13 cellular contexts compared by ENCODE assay signal in genomic region chr6:84618046-84618752, GRCh38.
DNase-seq lines count a peak whose midpoint lies in the region; ATAC-seq and TF ChIP-seq lines count a peak whose summit lies in the region.
"Had no signal": no experiment of that assay in that cellular context is flagged by ENCODE, and none has a peak within 500 bp of the region (broad histone marks: within the 10 kb centered on the region; RNA-seq: fewer than 3 reads in every experiment).

No MANE protein-coding gene starts in this region.

- peak; percentile 91 for DNase-seq in HCEC 1CT
- peak in 1 of 2 donors; percentile 77 for DNase-seq in ascending aorta (ENCODE audit: low spot score in 2 of 2)
- DNase-seq in heart left ventricle = no peak
- peak; percentile 65 for DNase-seq in smooth muscle cell of the brain vasculature (ENCODE audit: low read depth, low spot score)
- DNase-seq in OCI-LY7 (ENCODE audit: low spot score) = no peak
- no peak for DNase-seq in activated T-cell treated with anti-CD3 and anti-CD28 coated beads, Interleukin-2, amount 50 U/mL, for 24 hours
- no peak for DNase-seq in Kasumi-1 (lab: John Stamatoyannopoulos, UW)
- DNase-seq in OCI-M1 (lab: John Stamatoyannopoulos, UW) = no peak
- DNase-seq: activated CD8-positive, alpha-beta memory T cell treated with anti-CD3 and anti-CD28 coated beads, Interleukin-2, amount 50 U/mL, for 4 hours; DMS53; NCI-H1092 treated with DMSO at 0.1 percent for 48 hours; trophoblast cell had no signal

- H3K4me1 Mint-ChIP-seq in activated T-cell treated with anti-CD3 and anti-CD28 coated beads, Interleukin-2, amount 50 U/mL, for 24 hours (ENCODE audit: low read depth) = no peaks in the 10 kb centered on the region

- H3K36me3 ChIP-seq in ascending aorta (no peaks in the 10 kb centered on the region), heart left ventricle (no peaks in the 10 kb centered on the region), OCI-LY7 (ENCODE audit: insufficient read depth, low read length) (no peaks in the 10 kb centered on the region)
- H3K36me3 ChIP-seq: neutrophil had no signal

- intact Hi-C loops in ascending aorta (cut with DNase I) = loop anchor here (5.0 to 10.0 kb wide), 4 partner anchors 47 to 191 kb away; partner anchors contain the start of gene TBX18
- intact Hi-C loops in heart left ventricle (cut with DNase I) = no loop called here
- intact Hi-C loops in OCI-LY7 (cut with micrococcal nuclease; ENCODE audit: unreplicated experiment) = no loop called here

- peaks cover 9% of the 10 kb centered on the region for H3K9me3 Mint-ChIP-seq in activated T-cell treated with anti-CD3 and anti-CD28 coated beads, Interleukin-2, amount 50 U/mL, for 24 hours

- TF ChIP-seq POLR2A in heart left ventricle (IDR thresholded peaks at IDR 0.05) = no peak

- H3K9me2 ChIP-seq in OCI-LY7 (ENCODE audit: insufficient read depth, low read length) = no peaks in the 10 kb centered on the region

- no peaks in the 10 kb centered on the region for H4K20me1 ChIP-seq in OCI-LY7 (ENCODE audit: insufficient read depth, low read length)

- no peaks in the 10 kb centered on the region for H3K79me2 ChIP-seq in OCI-LY7 (ENCODE audit: insufficient read depth, low read depth, low read length)

- TF ChIP-seq CTCF in ascending aorta (IDR thresholded peaks at IDR 0.05) = no peak
- no peak for TF ChIP-seq CTCF in heart left ventricle (IDR thresholded peaks at IDR 0.05)
- no peak for TF ChIP-seq CTCF in OCI-LY7 (conservative IDR thresholded peaks at IDR 0.05; ENCODE audit: low read length)

- CTCF ChIA-PET in OCI-LY7 (lab: Charles Lee; ENCODE audit: unreplicated experiment) = no interaction called here

- no peak overlapping the region for H2AFZ ChIP-seq in OCI-LY7 (ENCODE audit: low read length)

- no peak overlapping the region for H3K4me3 Mint-ChIP-seq in activated T-cell treated with anti-CD3 and anti-CD28 coated beads, Interleukin-2, amount 50 U/mL, for 24 hours

- H3K9me3 ChIP-seq in ascending aorta = no peaks in the 10 kb centered on the region
- H3K9me3 ChIP-seq in heart left ventricle = peaks cover 0 to 13% (median 4%) of the 10 kb centered on the region in 12 donors
- no peaks in the 10 kb centered on the region for H3K9me3 ChIP-seq in OCI-LY7 (ENCODE audit: low read length)
- H3K9me3 ChIP-seq: neutrophil had no signal

- H3K27ac ChIP-seq in ascending aorta (peak overlapping the region; percentile 90 to 92), heart left ventricle (peak overlapping the region in 8 of 12 donors; percentile 3 to 74 (median 41)), OCI-LY7 (ENCODE audit: low read depth, low read length, poor library complexity, severe bottlenecking) (no peak overlapping the region)
- H3K27ac ChIP-seq: neutrophil had no signal

- WGBS in heart left ventricle, 4 donors = 25 to 29% (median 27%) methylated on average over 8 of the region's 8 CpGs

- peak in 3 of 4 donors; percentile 29 to 78 (median 60) for ATAC-seq in heart left ventricle

- H3K27me3 Mint-ChIP-seq in activated T-cell treated with anti-CD3 and anti-CD28 coated beads, Interleukin-2, amount 50 U/mL, for 24 hours = no peaks in the 10 kb centered on the region

- POLR2A ChIA-PET in OCI-LY7 (lab: Charles Lee) = interaction anchor here (0.7 kb wide), 1 partner anchor 621 kb away, joined by 3 read pairs; no protein-coding TSS in a partner anchor

- peak overlapping the region; percentile 28 to 29 for H3K4me3 ChIP-seq in ascending aorta
- peak overlapping the region in 2 of 12 donors; percentile 1 to 28 for H3K4me3 ChIP-seq in heart left ventricle
- no peak overlapping the region for H3K4me3 ChIP-seq in OCI-LY7 (ENCODE audit: low read depth, low read length, poor library complexity, severe bottlenecking)

- no peaks in the 10 kb centered on the region for H3K27me3 ChIP-seq in ascending aorta
- H3K27me3 ChIP-seq in heart left ventricle = no peaks in the 10 kb centered on the region
- H3K27me3 ChIP-seq: neutrophil had no signal

- H3K36me3 Mint-ChIP-seq in activated T-cell treated with anti-CD3 and anti-CD28 coated beads, Interleukin-2, amount 50 U/mL, for 24 hours (ENCODE audit: low read depth) = no peaks in the 10 kb centered on the region

- no TSS peak for BruUV-seq in OCI-LY7 (replicated peaks; lab: Mats Ljungman, UMichigan)

- no peak overlapping the region for H3K4me2 ChIP-seq in OCI-LY7 (ENCODE audit: low read length)

- no peak overlapping the region for H3K27ac Mint-ChIP-seq in activated T-cell treated with anti-CD3 and anti-CD28 coated beads, Interleukin-2, amount 50 U/mL, for 24 hours

- peaks cover 0 to 12% of the 10 kb centered on the region in 2 donors for H3K4me1 ChIP-seq in ascending aorta
- H3K4me1 ChIP-seq in heart left ventricle = no peaks in the 10 kb centered on the region
- no peaks in the 10 kb centered on the region for H3K4me1 ChIP-seq in OCI-LY7 (ENCODE audit: insufficient read depth, low read length, poor library complexity, severe bottlenecking)

Comparison
In these comparisons a context has a peak if more than half of its experiments do, and no peak if none do; other contexts are left out.
1. DNase-seq: peak in HCEC 1CT (single experiment) and smooth muscle cell of the brain vasculature (single experiment); none in heart left ventricle (0 of 5), OCI-LY7 (single experiment), activated T-cell treated with anti-CD3 and anti-CD28 coated beads, Interleukin-2, amount 50 U/mL, for 24 hours (single experiment), Kasumi-1 (0 of 2) and OCI-M1 (single experiment).